In the genomic region with DNA sequence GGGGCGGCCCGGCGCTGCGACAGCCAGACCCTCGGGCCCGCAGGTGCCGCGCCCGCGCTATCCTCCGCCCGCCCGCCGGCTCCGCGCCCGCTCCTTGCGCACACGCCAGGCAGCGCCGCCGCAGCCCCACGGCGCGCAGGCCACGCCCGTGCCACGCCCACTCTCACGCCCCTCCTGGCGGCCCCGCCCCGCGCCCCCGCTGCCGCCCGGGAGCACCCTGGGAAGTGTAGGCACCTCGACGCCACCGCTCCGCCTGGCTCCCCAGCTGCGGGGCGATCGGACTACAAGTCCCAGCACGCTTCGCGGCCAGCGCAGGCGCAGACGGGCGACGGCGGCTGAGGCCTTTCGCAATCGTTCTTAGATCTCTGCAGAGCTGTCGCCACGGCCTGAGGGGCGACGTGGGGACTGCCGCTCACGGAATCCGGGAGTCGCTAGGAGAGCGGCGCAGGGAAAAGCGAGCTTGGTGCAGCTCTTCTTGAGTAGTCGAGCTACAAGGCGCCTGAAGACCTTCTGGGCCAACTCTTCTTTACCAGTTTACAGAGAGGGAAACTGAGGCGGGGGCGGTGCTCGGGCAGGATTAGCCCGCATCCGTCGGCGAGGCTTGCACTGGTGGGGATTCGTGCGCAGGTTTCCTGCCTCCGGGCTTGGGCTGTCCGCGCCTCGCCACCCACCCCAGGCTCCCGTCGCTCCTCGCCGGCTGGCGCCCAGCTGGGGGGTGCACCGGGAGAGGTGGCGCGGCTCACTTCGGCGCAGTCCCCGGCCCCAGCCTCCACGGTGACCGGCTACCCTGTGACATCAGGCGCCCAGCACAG, we compare ENCODE assay signal across 7 cellular contexts. TPM values are rescaled to one million over a fixed set of nuclear protein-coding genes. Genes with fewer than 3 reads are reported as not detected.
DNase-seq lines count a peak whose midpoint lies in the region; ATAC-seq and FAIRE-seq lines count a peak whose summit lies in the region.

A gene (minus strand): TSS at position 104 of the 812 bp plus-strand sequence. CDS start 124 bp downstream, outside the sequence.

- peak; percentile 97 for FAIRE-seq in GM18507 (lab: Jason Lieb, UNC)

- ATAC-seq in HG02973 (IDR thresholded peaks at IDR 0.05; ENCODE audit: unreplicated experiment): peak; percentile 97

- DNase-seq in GM18507 (ENCODE audit: extremely low spot score, insufficient read length, low read depth) (peak; percentile 99), NCI-H1930 (lab: John Stamatoyannopoulos, UW) (peak; percentile 94 to 97), T-helper 22 cell (ENCODE audit: low read depth) (peak; percentile 96), astrocyte of the hippocampus (ENCODE audit: low read depth, low spot score) (peak; percentile 99), hippocampal formation (lab: John Stamatoyannopoulos, UW) (peak; percentile 95 to 98), renal cortical epithelial cell (ENCODE audit: low read depth) (peak; percentile 93)

RNA-seq across cellular contexts. Expression of the gene that starts here (rescaled TPM):
- total RNA-seq in renal cortical epithelial cell: 1.2 and 6.1 TPM in 2 replicates

Comparison
In these comparisons a context has a peak if more than half of its experiments do, and no peak if none do; other contexts are left out.
1. Peak in every context shown above with its lines: DNase-seq and ATAC-seq.